Comparison of ENCODE assay signal across 8 cellular contexts in the genomic region with DNA sequence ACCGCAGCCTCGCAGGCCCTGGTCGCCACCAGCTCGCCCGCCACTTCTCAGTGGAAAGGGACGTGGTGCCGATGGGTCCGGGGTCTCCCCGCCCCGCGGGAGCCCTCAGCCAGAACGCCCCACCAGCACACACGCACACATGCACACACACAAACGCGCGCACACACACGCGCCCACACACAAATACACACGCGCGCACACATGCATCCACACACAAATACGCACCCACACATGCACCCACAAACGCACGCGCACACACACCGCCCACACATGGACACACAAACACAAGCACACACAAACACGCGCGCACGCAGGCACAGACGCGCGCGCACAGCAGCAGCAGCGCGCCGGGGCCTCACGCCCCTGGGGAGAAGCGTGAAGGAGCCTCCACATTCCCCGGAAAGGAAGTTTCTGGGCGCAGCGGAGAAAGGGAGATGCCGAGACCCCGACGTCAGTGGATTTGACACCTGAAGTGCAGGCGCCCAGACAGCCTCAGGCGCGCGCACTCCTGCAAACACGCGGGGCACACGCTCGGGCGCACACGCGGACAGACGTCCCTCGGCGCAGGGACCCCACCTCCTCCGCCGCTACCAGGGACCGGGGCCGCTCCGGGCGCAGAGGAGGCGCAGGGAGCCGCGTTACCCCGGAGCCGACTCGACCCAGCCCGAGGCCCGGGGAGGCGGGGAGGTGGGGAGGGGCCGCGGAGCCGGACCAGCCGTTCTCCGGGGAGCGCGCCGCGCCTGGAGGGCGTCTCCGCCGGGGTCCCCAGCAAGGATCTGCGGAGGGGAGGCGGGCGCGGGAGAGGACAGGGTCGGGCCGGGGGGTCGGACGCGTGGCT. TPM values are rescaled to one million over a fixed set of nuclear protein-coding genes. Genes with fewer than 3 reads are reported as not detected.
DNase-seq lines count a peak whose midpoint lies in the region; ATAC-seq and TF ChIP-seq lines count a peak whose summit lies in the region.

No MANE protein-coding gene starts in this region.

- POLR2A ChIA-PET in HCT116 (lab: Charles Lee) (no interaction called here), MCF 10A (lab: Yijun Ruan, JAX) (interaction anchor here (1.7 kb wide), 1 partner anchor 66 kb away, joined by 10 read pairs; no protein-coding TSS in a partner anchor)

- TF ChIP-seq CTCF in GM12864 (IDR thresholded peaks at IDR 0.05; ENCODE audit: low read depth, low read length, missing control alignments) (no peak), HCT116 (IDR thresholded peaks at IDR 0.05 in 2 of 3, conservative IDR thresholded peaks at IDR 0.05 in 1 of 3; ENCODE audit: borderline replicate concordance in 1 of 3, insufficient read depth in 1 of 3, low read depth in 2 of 3, low read length in 2 of 3) (no peak), MCF 10A (IDR thresholded peaks at IDR 0.05; ENCODE audit: unreplicated experiment) (no peak)

- H3K36me3 Mint-ChIP-seq in MCF 10A (ENCODE audit: insufficient read depth, unreplicated experiment) = peaks cover 6% of the 10 kb centered on the region

- H3K27ac Mint-ChIP-seq in MCF 10A (ENCODE audit: low read depth, unreplicated experiment) = peak overlapping the region; percentile 69

- CTCF ChIA-PET in HCT116 (lab: Charles Lee) = no interaction called here
- CTCF ChIA-PET in MCF 10A (lab: Yijun Ruan, JAX) = no interaction called here

- peak overlapping the region; percentile 80 for H3K9ac ChIP-seq in HCT116 (ENCODE audit: low read length)

- BruUV-seq in HCT116 (replicated peaks; lab: Mats Ljungman, UMichigan) = TSS peak; percentile 38
- BruUV-seq in MCF 10A (replicated peaks; lab: Mats Ljungman, UMichigan) = no TSS peak

- no peaks in the 10 kb centered on the region for H3K36me3 ChIP-seq in HCT116 (ENCODE audit: control insufficient read depth in 1 of 2, insufficient read depth in 2 of 2, low read length in 2 of 2)

- H3K4me3 ChIP-seq in GM12864 (ENCODE audit: low read depth, low read length) (peak overlapping the region; percentile 82), HCT116 (replicated peaks in 1 of 2; ENCODE audit: low read depth in 1 of 2, low read length in 2 of 2) (peak overlapping the region; percentile 82)

- no peak for TF ChIP-seq RAD21 in HCT116 (IDR thresholded peaks at IDR 0.05; ENCODE audit: low read depth)

- ATAC-seq in HCT116 = peak; percentile 24
- ATAC-seq in stimulated activated naive CD8-positive, alpha-beta T cell treated with anti-CD3 and anti-CD28 coated beads, Interleukin-15, Interleukin-2, amounts not matched to agents 100 U/mL and 50 U/mL, for 24 hours = no peak

- H3K4me1 ChIP-seq in HCT116 (ENCODE audit: control insufficient read depth in 1 of 2, insufficient read depth in 2 of 2, low read length in 2 of 2) = peaks cover 30 to 44% of the 10 kb centered on the region in 2 experiments

- no peak for DNase-seq in GM12864 (ENCODE audit: low read depth)
- DNase-seq in HCT116 (ENCODE audit: low read depth, low spot score) = no peak
- peak; percentile 40 for DNase-seq in OCI-M1 (lab: John Stamatoyannopoulos, UW)
- no peak for DNase-seq in MCF 10A (ENCODE audit: unreplicated experiment)
- DNase-seq in left kidney (ENCODE audit: low read depth, low spot score) = peak; percentile 74
- peak; percentile 46 for DNase-seq in stimulated activated naive CD8-positive, alpha-beta T cell treated with anti-CD3 and anti-CD28 coated beads, Interleukin-15, Interleukin-2, amounts not matched to agents 100 U/mL and 50 U/mL, for 24 hours
- no peak for DNase-seq in effector CD8-positive, alpha-beta T cell (lab: John Stamatoyannopoulos, UW)
- no peak for DNase-seq in GOT3 (lab: John Stamatoyannopoulos, UW)

- no peak for TF ChIP-seq POLR2A in HCT116 (IDR thresholded peaks at IDR 0.05; ENCODE audit: borderline replicate concordance, extremely low read depth, insufficient read depth, insufficient read length)

- intact Hi-C loops in HCT116 (cut with micrococcal nuclease) (no loop called here), MCF 10A (cut with micrococcal nuclease) (loop anchor here (1.0 to 5.0 kb wide), 2 partner anchors 67 to 96 kb away; no protein-coding TSS in a partner anchor)

- H3K4me3 Mint-ChIP-seq in MCF 10A (ENCODE audit: unreplicated experiment) = peak overlapping the region; percentile 89

- H3K9me3 ChIP-seq in HCT116 (ENCODE audit: control insufficient read depth in 1 of 2, insufficient read depth in 1 of 2, low read depth in 1 of 2, low read length in 2 of 2) = no peaks in the 10 kb centered on the region

- H3K9me3 Mint-ChIP-seq in MCF 10A (ENCODE audit: unreplicated experiment) = no peaks in the 10 kb centered on the region

- H3K9me2 ChIP-seq in HCT116 (ENCODE audit: insufficient read depth) = no peaks in the 10 kb centered on the region

- no peaks in the 10 kb centered on the region for H3K27me3 Mint-ChIP-seq in MCF 10A (ENCODE audit: insufficient read depth, unreplicated experiment)

- no peak overlapping the region for H2AFZ ChIP-seq in HCT116 (ENCODE audit: low read depth, low read length, poor library complexity, severe bottlenecking)

- H4K20me1 ChIP-seq in HCT116 (ENCODE audit: insufficient read depth) = no peaks in the 10 kb centered on the region

- RAD21 ChIA-PET in HCT116 (lab: Charles Lee; ENCODE audit: low non-redundant PET in 1 of 2, low total read pairs in 2 of 2, uncharacterized antibody in 2 of 2, unreplicated experiment in 2 of 2) = no interaction called here

- peak overlapping the region; percentile 94 for H3K4me2 ChIP-seq in HCT116 (ENCODE audit: low read length)

- peaks cover 10% of the 10 kb centered on the region for H3K4me1 Mint-ChIP-seq in MCF 10A (ENCODE audit: insufficient read depth, unreplicated experiment)

- H3K27me3 ChIP-seq in HCT116 (ENCODE audit: insufficient read depth, low read length) = no peaks in the 10 kb centered on the region

- peaks cover 52% of the 10 kb centered on the region for H3K79me2 ChIP-seq in HCT116 (ENCODE audit: insufficient read depth, low read length)

- peak overlapping the region; percentile 39 for H3K27ac ChIP-seq in HCT116 (ENCODE audit: low read depth, low read length)

TF ChIP-seq in HCT116, 20 proteins besides CTCF, POLR2A, EP300 and RAD21:
- TF ChIP-seq CBX3 (IDR thresholded peaks at IDR 0.05; ENCODE audit: low read depth) (no peak), FOSL1 (IDR thresholded peaks at IDR 0.05; ENCODE audit: low read depth) (no peak)
- TF ChIP-seq, protein P1, sequence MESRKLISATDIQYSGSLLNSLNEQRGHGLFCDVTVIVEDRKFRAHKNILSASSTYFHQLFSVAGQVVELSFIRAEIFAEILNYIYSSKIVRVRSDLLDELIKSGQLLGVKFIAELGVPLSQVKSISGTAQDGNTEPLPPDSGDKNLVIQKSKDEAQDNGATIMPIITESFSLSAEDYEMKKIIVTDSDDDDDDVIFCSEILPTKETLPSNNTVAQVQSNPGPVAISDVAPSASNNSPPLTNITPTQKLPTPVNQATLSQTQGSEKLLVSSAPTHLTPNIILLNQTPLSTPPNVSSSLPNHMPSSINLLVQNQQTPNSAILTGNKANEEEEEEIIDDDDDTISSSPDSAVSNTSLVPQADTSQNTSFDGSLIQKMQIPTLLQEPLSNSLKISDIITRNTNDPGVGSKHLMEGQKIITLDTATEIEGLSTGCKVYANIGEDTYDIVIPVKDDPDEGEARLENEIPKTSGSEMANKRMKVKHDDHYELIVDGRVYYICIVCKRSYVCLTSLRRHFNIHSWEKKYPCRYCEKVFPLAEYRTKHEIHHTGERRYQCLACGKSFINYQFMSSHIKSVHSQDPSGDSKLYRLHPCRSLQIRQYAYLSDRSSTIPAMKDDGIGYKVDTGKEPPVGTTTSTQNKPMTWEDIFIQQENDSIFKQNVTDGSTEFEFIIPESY (IDR thresholded peaks at IDR 0.05; ENCODE audit: extremely low read depth, insufficient replicate concordance, low read length) = no peak

RNA-seq across cellular contexts. Expression of a gene that starts 0.6 kb away (rescaled TPM):
- total RNA-seq in HCT116 (2021; ENCODE audit: unreplicated experiment) (18.6 TPM), MCF 10A (2022) (9.1 and 12.1 TPM in 2 replicates)
- 14.8 and 15.2 TPM in 2 replicates for polyA plus RNA-seq in HCT116 (2012)

RNA-seq across cellular contexts. Expression of a gene that starts 47.3 kb away (rescaled TPM):
- total RNA-seq in HCT116 (2021; ENCODE audit: unreplicated experiment) (not detected), MCF 10A (2022) (not detected in 2 replicates)
- not detected in 2 replicates for polyA plus RNA-seq in HCT116 (2012)

Comparison
In these comparisons a context has a peak if more than half of its experiments do, and no peak if none do; other contexts are left out.
1. DNase-seq: peak in OCI-M1 (single experiment), left kidney (single experiment) and stimulated activated naive CD8-positive, alpha-beta T cell treated with anti-CD3 and anti-CD28 coated beads, Interleukin-15, Interleukin-2, amounts not matched to agents 100 U/mL and 50 U/mL, for 24 hours (single experiment); none in GM12864 (single experiment), HCT116 (single experiment), MCF 10A (single experiment), effector CD8-positive, alpha-beta T cell (single experiment) and GOT3 (single experiment).